In the genomic region with DNA sequence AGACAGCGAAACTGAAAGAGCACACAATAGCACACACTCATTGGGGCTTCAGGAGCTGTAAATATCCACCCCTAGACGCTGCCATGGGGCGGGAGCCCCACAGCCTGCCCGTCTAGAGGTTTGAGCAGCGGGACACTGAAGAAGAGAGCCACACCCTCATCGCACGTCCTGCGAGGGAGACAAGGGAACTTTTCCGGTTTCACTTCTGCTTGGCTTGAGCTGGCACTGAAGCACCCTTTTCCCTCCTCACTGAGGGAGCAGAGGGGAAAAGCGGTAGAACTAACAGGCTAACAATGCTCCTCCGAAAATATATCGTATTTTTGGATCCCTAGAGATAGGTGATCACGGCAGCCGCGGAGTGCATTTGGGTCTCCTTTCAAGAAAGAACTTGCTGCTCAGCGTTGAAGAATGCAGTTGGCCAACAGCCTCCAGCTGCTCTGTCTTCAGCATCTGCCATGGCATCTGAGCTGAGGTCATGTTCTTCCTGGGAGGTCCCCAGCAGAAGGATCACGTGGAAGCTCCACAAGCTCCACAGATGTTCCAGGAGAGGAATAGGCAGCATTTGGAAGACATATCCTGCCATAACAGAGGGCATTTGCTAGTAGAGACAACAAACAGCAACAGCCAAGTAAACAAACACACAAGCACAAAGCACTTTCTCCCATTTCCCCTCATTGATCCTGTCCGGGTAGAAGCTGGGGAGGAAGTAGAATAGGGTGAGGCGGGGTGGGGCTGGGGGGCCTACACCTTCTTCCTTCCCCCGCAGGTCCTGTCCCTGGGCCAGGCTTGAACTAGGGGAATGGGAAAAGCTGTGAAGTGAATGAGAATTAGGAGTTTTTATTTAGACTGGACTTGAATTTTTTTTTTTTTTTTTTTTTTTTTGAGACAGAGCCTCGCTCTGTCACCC, we compare ENCODE assay signal across 8 cellular contexts. TPM values are rescaled to one million over a fixed set of nuclear protein-coding genes. Genes with fewer than 3 reads are reported as not detected.
DNase-seq lines count a peak whose midpoint lies in the region; ATAC-seq and TF ChIP-seq lines count a peak whose summit lies in the region.

No MANE protein-coding gene starts in this region.

- no peaks in the 10 kb centered on the region for H3K36me3 ChIP-seq in A673 (ENCODE audit: insufficient read depth, low read length, poor library complexity, severe bottlenecking)
- H3K36me3 ChIP-seq in esophagus muscularis mucosa = no peaks in the 10 kb centered on the region
- no peaks in the 10 kb centered on the region for H3K36me3 ChIP-seq in neutrophil

- no peak overlapping the region for H3K4me3 ChIP-seq in A673 (ENCODE audit: low read depth, low read length, poor library complexity, severe bottlenecking)
- peak overlapping the region; percentile 43 to 64 (median 55) for H3K4me3 ChIP-seq in esophagus muscularis mucosa
- H3K4me3 ChIP-seq in neutrophil (ENCODE audit: low read depth in 1 of 2, low read length in 1 of 2) = peak overlapping the region; percentile 39 to 51

- TF ChIP-seq CTCF in A673 (conservative IDR thresholded peaks at IDR 0.05; ENCODE audit: low read depth, low read length) (no peak), esophagus muscularis mucosa (IDR thresholded peaks at IDR 0.05) (no peak), neutrophil (IDR thresholded peaks at IDR 0.05) (no peak)

- 36% methylated on average over 17 of the region's 21 CpGs for WGBS in esophagus muscularis mucosa

- TF ChIP-seq POLR2A in esophagus muscularis mucosa (IDR thresholded peaks at IDR 0.05; ENCODE audit: low read depth) = no peak

- peak; percentile 14 for DNase-seq in A673 (ENCODE audit: low spot score)
- DNase-seq in HT-29 (ENCODE audit: low spot score) = peak; percentile 62
- DNase-seq in T-helper 2 cell treated with Interferon-gamma antibody and Interleukin-4, amounts not matched to agents 5 μg/mL and 100 μg/mL, for 36 hours (ENCODE audit: low spot score) = no peak
- peak; percentile 93 for DNase-seq in esophagus muscularis mucosa (ENCODE audit: extremely low spot score)
- DNase-seq in stimulated activated CD4-positive, alpha-beta T cell treated with anti-CD3 and anti-CD28 coated beads, Interleukin-4, amount 100 ng/mL, for 4 hours = no peak
- DNase-seq in stimulated activated CD4-positive, alpha-beta T cell treated with anti-CD3 and anti-CD28 coated beads, Interleukin-2, amount 100 ng/mL, for 48 hours = no peak

- peak overlapping the region; percentile 78 for H3K4me3 Mint-ChIP-seq in T-helper 2 cell treated with Interferon-gamma antibody and Interleukin-4, amounts not matched to agents 5 μg/mL and 100 μg/mL, for 36 hours

- H3K36me3 Mint-ChIP-seq in T-helper 2 cell treated with Interferon-gamma antibody and Interleukin-4, amounts not matched to agents 5 μg/mL and 100 μg/mL, for 36 hours (ENCODE audit: low read depth) = peaks cover 3% of the 10 kb centered on the region

- peaks cover 15% of the 10 kb centered on the region for H3K4me1 Mint-ChIP-seq in T-helper 2 cell treated with Interferon-gamma antibody and Interleukin-4, amounts not matched to agents 5 μg/mL and 100 μg/mL, for 36 hours (ENCODE audit: low read depth)

- no peak for TF ChIP-seq EP300 in esophagus muscularis mucosa (IDR thresholded peaks at IDR 0.05)

- peak; percentile 80 for ATAC-seq in GM18519 (IDR thresholded peaks at IDR 0.05; ENCODE audit: low FRiP score, unreplicated experiment)

- H3K27ac Mint-ChIP-seq in T-helper 2 cell treated with Interferon-gamma antibody and Interleukin-4, amounts not matched to agents 5 μg/mL and 100 μg/mL, for 36 hours = peak overlapping the region; percentile 72

- H3K27me3 ChIP-seq in A673 (replicated peaks; ENCODE audit: insufficient read depth, low read depth, low read length, poor library complexity) = no peaks in the 10 kb centered on the region
- H3K27me3 ChIP-seq in esophagus muscularis mucosa = no peaks in the 10 kb centered on the region
- H3K27me3 ChIP-seq in neutrophil = no peaks in the 10 kb centered on the region

- no peak overlapping the region for H3K27ac ChIP-seq in A673 (ENCODE audit: low read depth, low read length, poor library complexity, severe bottlenecking)
- peak overlapping the region; percentile 62 to 76 (median 64) for H3K27ac ChIP-seq in esophagus muscularis mucosa (replicated peaks in 1 of 4)
- H3K27ac ChIP-seq in neutrophil = peak overlapping the region; percentile 75

- H3K9me3 Mint-ChIP-seq in T-helper 2 cell treated with Interferon-gamma antibody and Interleukin-4, amounts not matched to agents 5 μg/mL and 100 μg/mL, for 36 hours = peaks cover 4% of the 10 kb centered on the region

- intact Hi-C loops in A673 (cut with micrococcal nuclease; ENCODE audit: unreplicated experiment) = no loop called here
- intact Hi-C loops in esophagus muscularis mucosa (cut with DNase I) = no loop called here

- POLR2A ChIA-PET in A673 (lab: Charles Lee; ENCODE audit: low non-redundant PET) = interaction anchor here (0.6 kb wide), 1 partner anchor 670 kb away, joined by 8 read pairs; no protein-coding TSS in a partner anchor

- CTCF ChIA-PET in A673 (lab: Charles Lee) = interaction anchor here (0.7 kb wide), 2 partner anchors 94 to 218 kb away, joined by 3 to 5 read pairs; no protein-coding TSS in a partner anchor

- H3K27me3 Mint-ChIP-seq in T-helper 2 cell treated with Interferon-gamma antibody and Interleukin-4, amounts not matched to agents 5 μg/mL and 100 μg/mL, for 36 hours (ENCODE audit: low read depth) = peaks cover 33% of the 10 kb centered on the region

- H3K4me1 ChIP-seq in A673 (ENCODE audit: insufficient read depth, low read length, poor library complexity, severe bottlenecking) (no peaks in the 10 kb centered on the region), esophagus muscularis mucosa (peaks cover 0 to 15% (median 7%) of the 10 kb centered on the region in 4 donors), neutrophil (ENCODE audit: control insufficient read depth in 1 of 2, insufficient read depth in 1 of 2, low read depth in 1 of 2, low read length in 1 of 2) (peaks cover 25 to 31% of the 10 kb centered on the region in 2 experiments)

- no TSS peak for BruUV-seq in A673 (replicated peaks; lab: Mats Ljungman, UMichigan)

- H3K9me3 ChIP-seq in A673 (ENCODE audit: low read depth, low read length, poor library complexity, severe bottlenecking) (no peaks in the 10 kb centered on the region), esophagus muscularis mucosa (no peaks in the 10 kb centered on the region), neutrophil (no peaks in the 10 kb centered on the region)

RNA-seq across cellular contexts. Expression of gene ALOX5AP, which starts 44.8 kb away (rescaled TPM):
- total RNA-seq in A673 (2021) (not detected in 2 replicates), esophagus muscularis mucosa (10 to 100 TPM; 14.8 to 48.2 (median 17.2) TPM)
- 0.41 TPM in 1 of 2 replicates, not detected in the other for total RNA-seq in HT-29 (2014; rRNA removed; shearing (Covaris generic))

Comparison
In these comparisons a context has a peak if more than half of its experiments do, and no peak if none do; other contexts are left out.
1. DNase-seq: peak in A673 (single experiment), HT-29 (single experiment) and esophagus muscularis mucosa (single experiment); none in T-helper 2 cell treated with Interferon-gamma antibody and Interleukin-4, amounts not matched to agents 5 μg/mL and 100 μg/mL, for 36 hours (single experiment), stimulated activated CD4-positive, alpha-beta T cell treated with anti-CD3 and anti-CD28 coated beads, Interleukin-4, amount 100 ng/mL, for 4 hours (0 of 2) and stimulated activated CD4-positive, alpha-beta T cell treated with anti-CD3 and anti-CD28 coated beads, Interleukin-2, amount 100 ng/mL, for 48 hours (0 of 2).
2. RNA of gene ALOX5AP, which starts 44.8 kb away (total RNA-seq): 14.8 to 48.2 TPM in esophagus muscularis mucosa; 0.41 TPM in HT-29 and not detected in A673; every median in the first group is over 10 times any median in the second.